In genomic region chr16:67117716-67118115, GRCh38 we compare ENCODE assay signal across 34 cellular contexts.
"Had no signal": no experiment of that assay in that cellular context is flagged by ENCODE, and none has a peak within 500 bp of the region (broad histone marks: within the 10 kb centered on the region; RNA-seq: fewer than 3 reads in every experiment).

No MANE protein-coding gene starts in this region.

- DNase-seq: activated B cell treated with CpG ODN at 0.5 μM for 24 hours; activated CD4-positive, alpha-beta memory T cell treated with anti-CD3 and anti-CD28 coated beads for 36 hours; activated CD4-positive, alpha-beta T cell treated with anti-CD3 and anti-CD28 coated beads for 4 hours; activated CD4-positive, alpha-beta T cell treated with anti-CD3 and anti-CD28 coated beads, Interleukin-2, amount 50 U/mL, for 1 hour; activated CD4-positive, CD25-positive, alpha-beta regulatory T cell treated with anti-CD3 and anti-CD28 coated beads, Interleukin-2, amount 50 U/mL, for 72 hours; activated CD8-positive, alpha-beta memory T cell treated with anti-CD3 and anti-CD28 coated beads, Interleukin-2, amount 50 U/mL, for 4 hours; activated naive CD4-positive, alpha-beta T cell; activated naive CD4-positive, alpha-beta T cell treated with anti-CD3 and anti-CD28 coated beads, Interleukin-2, amount 50 U/mL, for 16 hours; activated naive CD8-positive, alpha-beta T cell treated with anti-CD3 and anti-CD28 coated beads for 36 hours; activated T-cell treated with anti-CD3 and anti-CD28 coated beads for 4 hours; activated T-cell treated with anti-CD3 and anti-CD28 coated beads, Interleukin-2, amount 50 U/mL, for 4 hours; amniotic stem cell; brain microvascular endothelial cell; central memory CD4-positive, alpha-beta T cell; NCI-H1092 treated with DMSO at 0.1 percent for 48 hours; NCI-H1417; NCI-H146; NCI-H187; NCI-H2029 treated with DMSO at 0.1 percent for 48 hours; NCI-H2107; NCI-H2171; NCI-H510A; NCI-H526; NCI-H748 treated with DMSO at 0.1 percent for 48 hours; NK-92 treated with Interleukin-12 subunit alpha and Interleukin-12 subunit beta, amount 100 ng/mL, for 24 hours; PC-3; Peyer's patch; Right ventricle myocardium superior; RPMI8226; SW 1271; T-helper 1 cell; T-helper 2 cell; T-helper 9 cell had no signal

- ATAC-seq: activated T-cell treated with anti-CD3 and anti-CD28 coated beads, Interleukin-2, amount 50 U/mL, for 4 hours; PC-3 had no signal

- H3K27ac ChIP-seq: brain microvascular endothelial cell, Peyer's patch, VCaP had no signal

- H3K27me3 ChIP-seq: brain microvascular endothelial cell, Peyer's patch had no signal

- H3K4me3 ChIP-seq: Peyer's patch had no signal

- H3K9me3 ChIP-seq: Peyer's patch had no signal
